ENCODE assay signal across 9 cellular contexts in the genomic region with DNA sequence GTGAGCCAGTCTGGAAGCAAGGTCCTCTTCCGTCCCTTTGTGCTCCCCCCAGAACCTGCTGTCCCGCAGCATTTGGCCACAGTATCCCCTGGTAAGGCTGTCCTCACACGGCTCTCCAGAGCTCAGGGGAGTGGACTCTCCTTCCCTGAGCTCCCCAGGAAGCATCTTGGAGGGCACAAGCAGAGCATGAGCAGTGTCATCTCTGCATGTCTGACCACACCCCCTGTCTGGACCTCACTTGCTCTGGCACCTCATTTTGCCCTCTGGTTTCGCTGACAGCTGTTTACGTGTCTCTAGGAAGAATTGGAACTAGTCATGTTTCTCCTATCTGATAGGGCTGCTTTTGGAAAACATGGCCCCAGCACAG. TPM values are rescaled to one million over a fixed set of nuclear protein-coding genes. Genes with fewer than 3 reads are reported as not detected.
DNase-seq lines count a peak whose midpoint lies in the region; ATAC-seq, FAIRE-seq and TF ChIP-seq lines count a peak whose summit lies in the region.
"Had no signal": no experiment of that assay in that cellular context is flagged by ENCODE, and none has a peak within 500 bp of the region (broad histone marks: within the 10 kb centered on the region; RNA-seq: fewer than 3 reads in every experiment).

No MANE protein-coding gene starts in this region.

- peaks cover 52% of the 10 kb centered on the region for H3K4me1 Mint-ChIP-seq in stimulated activated effector memory CD8-positive, alpha-beta T cell treated with anti-CD3 and anti-CD28 coated beads, Interleukin-12 subunit alpha, Interleukin-12 subunit beta, amount 100 ng/mL, for 72 hours

- peaks cover 3% of the 10 kb centered on the region for H3K9me3 Mint-ChIP-seq in stimulated activated effector memory CD8-positive, alpha-beta T cell treated with anti-CD3 and anti-CD28 coated beads, Interleukin-12 subunit alpha, Interleukin-12 subunit beta, amount 100 ng/mL, for 72 hours

- peak; percentile 4 to 8 for ATAC-seq in right cardiac atrium
- ATAC-seq in stimulated activated effector memory CD8-positive, alpha-beta T cell treated with anti-CD3 and anti-CD28 coated beads, Interleukin-12 subunit alpha, Interleukin-12 subunit beta, amount 100 ng/mL, for 72 hours: no peak
- no peak for ATAC-seq in HG03457 (IDR thresholded peaks at IDR 0.05; ENCODE audit: unreplicated experiment)

- H3K27ac ChIP-seq in SJCRH30 (peak overlapping the region; percentile 97), right cardiac atrium (ENCODE audit: low read length) (peak overlapping the region; percentile 95)

- H3K36me3 ChIP-seq in H7 (replicated peaks; ENCODE audit: control insufficient read depth, insufficient read depth, low read length): no peaks in the 10 kb centered on the region
- H3K36me3 ChIP-seq in SJCRH30: peaks cover 2% of the 10 kb centered on the region

- 0 out of 2 replicates have a peak, but pooled peaks cover 1% of the 10 kb centered on the region for H3K9me3 ChIP-seq in SJCRH30 (replicated peaks)
- no peaks in the 10 kb centered on the region for H3K9me3 ChIP-seq in right cardiac atrium (ENCODE audit: control insufficient read depth, low read length)

- FAIRE-seq in D721Med (lab: Jason Lieb, UNC): no peak

- WGBS in right cardiac atrium: 56% methylated on average over 5 of the region's 5 CpGs

- peaks cover 28% of the 10 kb centered on the region for H3K4me1 ChIP-seq in SJCRH30
- H3K4me1 ChIP-seq in right cardiac atrium (ENCODE audit: control insufficient read depth, insufficient read depth, low read length): peaks cover 13% of the 10 kb centered on the region

- peak overlapping the region; percentile 64 for H3K4me3 Mint-ChIP-seq in stimulated activated effector memory CD8-positive, alpha-beta T cell treated with anti-CD3 and anti-CD28 coated beads, Interleukin-12 subunit alpha, Interleukin-12 subunit beta, amount 100 ng/mL, for 72 hours

- DNase-seq in H7: peak; percentile 3
- peak; percentile 63 to 65 for DNase-seq in SJCRH30
- DNase-seq in right cardiac atrium: peak in 1 of 3 donors; percentile 24
- no peak for DNase-seq in stimulated activated effector memory CD8-positive, alpha-beta T cell treated with anti-CD3 and anti-CD28 coated beads, Interleukin-12 subunit alpha, Interleukin-12 subunit beta, amount 100 ng/mL, for 72 hours (ENCODE audit: low spot score in 2 of 2)
- DNase-seq in activated CD4-positive, CD25-positive, alpha-beta regulatory T cell (lab: John Stamatoyannopoulos, UW): no peak
- DNase-seq in D721Med (ENCODE audit: insufficient read length, low spot score): no peak
- DNase-seq: activated gamma-delta T cell, retina had no signal

- peak overlapping the region; percentile 90 for H3K27ac Mint-ChIP-seq in stimulated activated effector memory CD8-positive, alpha-beta T cell treated with anti-CD3 and anti-CD28 coated beads, Interleukin-12 subunit alpha, Interleukin-12 subunit beta, amount 100 ng/mL, for 72 hours

- intact Hi-C loops in right cardiac atrium (cut with DNase I): loop anchor here (5.0 to 10.0 kb wide), 5 partner anchors 33 to 105 kb away; a partner anchor contains a TSS

- TF ChIP-seq CTCF in D721Med (IDR thresholded peaks at IDR 0.05; ENCODE audit: insufficient read depth, missing control alignments): no peak

- H3K36me3 Mint-ChIP-seq in stimulated activated effector memory CD8-positive, alpha-beta T cell treated with anti-CD3 and anti-CD28 coated beads, Interleukin-12 subunit alpha, Interleukin-12 subunit beta, amount 100 ng/mL, for 72 hours: peaks cover 46% of the 10 kb centered on the region

- no peak overlapping the region for H3K4me3 ChIP-seq in H7 (ENCODE audit: insufficient read depth, low read depth, low read length)
- no peak overlapping the region for H3K4me3 ChIP-seq in SJCRH30
- no peak overlapping the region for H3K4me3 ChIP-seq in right cardiac atrium (ENCODE audit: low read length)

- H3K27me3 ChIP-seq in H7 (ENCODE audit: control insufficient read depth, insufficient read depth, low read length) (no peaks in the 10 kb centered on the region), SJCRH30 (no peaks in the 10 kb centered on the region), right cardiac atrium (ENCODE audit: control insufficient read depth, insufficient read depth) (no peaks in the 10 kb centered on the region)

RNA-seq across cellular contexts. Expression of a gene that starts 15.5 kb away (rescaled TPM):
- total RNA-seq in H7 (2014; rRNA removed; shearing (Covaris generic)): 21.4 TPM in 2 replicates
- total RNA-seq in SJCRH30 (2014; rRNA removed; shearing (Covaris generic)): 21.3 and 24.5 TPM in 2 replicates
- 10 to 100 TPM in 3 of 4 donors, 1 to 10 TPM in 1; 9.9 to 14.9 (median 10.4) TPM for total RNA-seq in right cardiac atrium
- polyA plus RNA-seq in right cardiac atrium: 10.6 TPM

RNA-seq across cellular contexts. Expression of a gene that starts 36.1 kb away (rescaled TPM):
- total RNA-seq in H7 (2014; rRNA removed; shearing (Covaris generic)): 16.0 and 19.4 TPM in 2 replicates
- total RNA-seq in SJCRH30 (2014; rRNA removed; shearing (Covaris generic)): 37.3 and 39.6 TPM in 2 replicates
- total RNA-seq in right cardiac atrium: 10 to 100 TPM; 57.3 to 96.9 (median 65.4) TPM
- 57.5 TPM for polyA plus RNA-seq in right cardiac atrium

RNA-seq across cellular contexts. Expression of a gene that starts 36.5 kb away (rescaled TPM):
- 4.2 and 5.8 TPM in 2 replicates for total RNA-seq in H7 (2014; rRNA removed; shearing (Covaris generic))
- total RNA-seq in SJCRH30 (2014; rRNA removed; shearing (Covaris generic)): 0.76 and 1.1 TPM in 2 replicates
- 1 to 10 TPM; 9.3 to 9.7 (median 9.5) TPM for total RNA-seq in right cardiac atrium
- 5.8 TPM for polyA plus RNA-seq in right cardiac atrium

RNA-seq across cellular contexts. Expression of a gene that starts 50.4 kb away (rescaled TPM):
- total RNA-seq in H7 (2014; rRNA removed; shearing (Covaris generic)): 54.0 and 68.7 TPM in 2 replicates
- 21.9 and 23.8 TPM in 2 replicates for total RNA-seq in SJCRH30 (2014; rRNA removed; shearing (Covaris generic))
- total RNA-seq in right cardiac atrium: 10 to 100 TPM; 23.3 to 30.0 (median 25.3) TPM
- polyA plus RNA-seq in right cardiac atrium: 34.9 TPM

RNA-seq across cellular contexts. Expression of a gene that starts 50.7 kb away (rescaled TPM):
- total RNA-seq in H7 (2014; rRNA removed; shearing (Covaris generic)): 65.9 and 72.7 TPM in 2 replicates
- 53.4 and 54.2 TPM in 2 replicates for total RNA-seq in SJCRH30 (2014; rRNA removed; shearing (Covaris generic))
- 10 to 100 TPM; 65.1 to 85.4 (median 72.0) TPM for total RNA-seq in right cardiac atrium
- polyA plus RNA-seq in right cardiac atrium: 49.6 TPM

Comparison
In these comparisons a context has a peak if more than half of its experiments do, and no peak if none do; other contexts are left out.
1. DNase-seq: peak in H7 (single experiment) and SJCRH30 (2 of 2); none in stimulated activated effector memory CD8-positive, alpha-beta T cell treated with anti-CD3 and anti-CD28 coated beads, Interleukin-12 subunit alpha, Interleukin-12 subunit beta, amount 100 ng/mL, for 72 hours (0 of 2), activated CD4-positive, CD25-positive, alpha-beta regulatory T cell (0 of 4) and D721Med (single experiment).
2. ATAC-seq: peak in right cardiac atrium (2 of 2); none in stimulated activated effector memory CD8-positive, alpha-beta T cell treated with anti-CD3 and anti-CD28 coated beads, Interleukin-12 subunit alpha, Interleukin-12 subunit beta, amount 100 ng/mL, for 72 hours (single experiment) and HG03457 (single experiment).